Comparison of ENCODE assay signal across 23 cellular contexts in the genomic region with DNA sequence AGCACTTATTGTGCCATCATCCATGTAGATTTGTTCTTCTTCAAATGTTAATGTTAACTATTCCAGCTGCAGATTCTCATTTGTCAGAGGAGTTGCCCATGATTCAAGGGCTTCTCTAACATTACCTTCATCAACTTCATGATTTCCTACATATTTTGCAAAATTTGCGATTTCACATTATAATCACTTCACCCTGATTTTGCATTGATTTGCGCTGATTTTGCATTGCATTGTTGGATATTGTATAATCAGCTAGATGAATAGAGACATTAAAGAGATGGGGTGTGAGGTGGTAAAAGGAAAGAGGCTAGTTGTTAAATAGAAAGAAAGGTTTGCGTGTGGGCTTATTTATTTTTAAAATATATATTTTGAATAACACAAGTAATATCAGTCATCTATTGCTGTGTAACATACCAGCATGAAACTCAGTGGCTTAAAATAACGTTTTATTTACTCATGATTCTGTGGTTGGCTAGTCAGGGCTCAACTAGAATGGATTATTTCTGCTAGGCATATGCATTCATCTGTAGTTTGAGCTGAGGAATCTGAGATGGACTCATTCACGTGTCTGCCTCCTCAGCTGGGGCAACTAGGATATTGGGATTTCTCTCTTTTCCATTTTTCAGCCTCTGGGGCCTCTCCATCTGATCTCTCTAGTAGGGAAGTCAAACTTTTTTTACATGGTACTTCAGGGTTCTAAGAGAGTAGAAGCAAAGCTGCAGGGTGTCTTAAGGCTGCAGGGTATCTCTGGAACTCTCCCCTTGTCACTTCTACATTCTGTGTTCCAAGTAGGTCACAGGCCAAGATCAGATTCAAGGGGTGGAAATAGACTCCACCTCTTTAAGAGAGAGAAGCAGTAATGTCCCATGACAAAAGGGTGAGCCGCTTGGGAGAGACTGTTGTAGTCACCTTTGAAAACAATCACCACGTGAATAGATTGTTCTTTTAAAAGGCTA. TPM values are rescaled to one million over a fixed set of nuclear protein-coding genes. Genes with fewer than 3 reads are reported as not detected.
"Had no signal": no experiment of that assay in that cellular context is flagged by ENCODE, and none has a peak within 500 bp of the region (broad histone marks: within the 10 kb centered on the region; RNA-seq: fewer than 3 reads in every experiment).

No MANE protein-coding gene starts in this region.

- H3K27me3 ChIP-seq: body of pancreas, tibial nerve, uterus had no signal

- H3K9me3 ChIP-seq: body of pancreas, tibial nerve, uterus had no signal

- ATAC-seq: body of pancreas; naive thymus-derived CD4-positive, alpha-beta T cell; stimulated activated naive CD8-positive, alpha-beta T cell treated with anti-CD3 and anti-CD28 coated beads, Interleukin-15, Interleukin-2, amounts not matched to agents 100 U/mL and 50 U/mL, for 24 hours; WTC11 had no signal

- H3K4me1 ChIP-seq: uterus had no signal

- H3K27ac Mint-ChIP-seq: activated naive CD4-positive, alpha-beta T cell treated with anti-CD3 and anti-CD28 coated beads, Interleukin-2, amount 50 U/mL, for 24 hours; dendritic cell treated with granulocyte-macrophage colony-stimulating factor and Interleukin-4, amounts not matched to agents 40 ng/mL and 50 ng/mL, for 4 days; naive thymus-derived CD4-positive, alpha-beta T cell; T-helper 1 cell treated with Interleukin-12 subunit alpha and Interleukin-12 subunit beta and Interleukin-4 antibody, amounts not matched to agents 30 μg/mL and 1 μg/mL, for 36 hours; WTC11 had no signal

- H3K9me3 Mint-ChIP-seq: activated naive CD4-positive, alpha-beta T cell treated with anti-CD3 and anti-CD28 coated beads, Interleukin-2, amount 50 U/mL, for 24 hours; dendritic cell treated with granulocyte-macrophage colony-stimulating factor and Interleukin-4, amounts not matched to agents 40 ng/mL and 50 ng/mL, for 4 days; naive thymus-derived CD4-positive, alpha-beta T cell; T-helper 1 cell treated with Interleukin-12 subunit alpha and Interleukin-12 subunit beta and Interleukin-4 antibody, amounts not matched to agents 30 μg/mL and 1 μg/mL, for 36 hours; WTC11 had no signal

- H3K4me3 Mint-ChIP-seq: activated naive CD4-positive, alpha-beta T cell treated with anti-CD3 and anti-CD28 coated beads, Interleukin-2, amount 50 U/mL, for 24 hours; dendritic cell treated with granulocyte-macrophage colony-stimulating factor and Interleukin-4, amounts not matched to agents 40 ng/mL and 50 ng/mL, for 4 days; naive thymus-derived CD4-positive, alpha-beta T cell; neural crest cell; T-helper 1 cell treated with Interleukin-12 subunit alpha and Interleukin-12 subunit beta and Interleukin-4 antibody, amounts not matched to agents 30 μg/mL and 1 μg/mL, for 36 hours; WTC11 had no signal

- H3K27ac ChIP-seq: body of pancreas had no signal

- H3K36me3 Mint-ChIP-seq: activated naive CD4-positive, alpha-beta T cell treated with anti-CD3 and anti-CD28 coated beads, Interleukin-2, amount 50 U/mL, for 24 hours; naive thymus-derived CD4-positive, alpha-beta T cell; WTC11 had no signal

- H3K4me3 ChIP-seq: body of pancreas, lung, tibial nerve, uterus had no signal

- DNase-seq: activated gamma-delta T cell treated with Interleukin-2 at 50 U/mL for 16 hours; activated T-cell treated with anti-CD3 and anti-CD28 coated beads, Interleukin-2, amount 50 U/mL, for 1 hour; anterior cingulate cortex; body of pancreas; caudate nucleus; effector CD4-positive, alpha-beta T cell; foreskin fibroblast; hippocampal formation; naive thymus-derived CD4-positive, alpha-beta T cell; occipital lobe; posterior cingulate gyrus; stimulated activated CD4-positive, alpha-beta T cell treated with anti-CD3 and anti-CD28 coated beads, Interleukin-4, amount 100 ng/mL, for 24 hours; stimulated activated naive CD8-positive, alpha-beta T cell treated with anti-CD3 and anti-CD28 coated beads, Interleukin-15, Interleukin-2, amounts not matched to agents 100 U/mL and 50 U/mL, for 24 hours; substantia nigra; T1000; uterus had no signal

- H3K36me3 ChIP-seq: tibial nerve, uterus had no signal

RNA-seq across cellular contexts. Expression of a gene that starts 2.2 kb away (rescaled TPM):
- total RNA-seq: neural crest cell had no signal
